In genomic region chr17:35665662-35666061, GRCh38 we compare ENCODE assay signal across 1 cellular context.
TF ChIP-seq lines count a peak whose summit lies in the region.

No MANE protein-coding gene starts in this region.

TF ChIP-seq in A549, 52 proteins besides CTCF, POLR2A, EP300 and RAD21 (continued from another document):
- no peak for TF ChIP-seq HMGXB4 (CRISPR knock-in tag; IDR thresholded peaks at IDR 0.05; ENCODE audit: borderline replicate concordance)
